1 cellular context compared by ENCODE assay signal in genomic region chr14:89386214-89386886, GRCh38.
TF ChIP-seq lines count a peak whose summit lies in the region.

No MANE protein-coding gene starts in this region.

TF ChIP-seq in HepG2, 621 proteins besides CTCF, POLR2A, EP300 and RAD21 (continued from another document and continues in another):
- TF ChIP-seq ZNF83 (CRISPR knock-in tag; IDR thresholded peaks at IDR 0.05; ENCODE audit: borderline replicate concordance) (no peak), TFE3 (CRISPR knock-in tag; IDR thresholded peaks at IDR 0.05) (no peak), NCOR1 (IDR thresholded peaks at IDR 0.05; ENCODE audit: borderline replicate concordance, low read length) (no peak), PBX2 (CRISPR knock-in tag; IDR thresholded peaks at IDR 0.05) (no peak), ZNF326 (CRISPR knock-in tag; IDR thresholded peaks at IDR 0.05; ENCODE audit: borderline replicate concordance) (no peak), ZFYVE20 (CRISPR knock-in tag; IDR thresholded peaks at IDR 0.05; ENCODE audit: borderline replicate concordance, low read depth) (no peak), ZFP90 (CRISPR knock-in tag; IDR thresholded peaks at IDR 0.05; ENCODE audit: borderline replicate concordance) (no peak), PAWR (CRISPR knock-in tag; IDR thresholded peaks at IDR 0.05; ENCODE audit: borderline replicate concordance) (no peak), ZNF33A (CRISPR knock-in tag; IDR thresholded peaks at IDR 0.05; ENCODE audit: borderline replicate concordance) (no peak), ZZZ3 (CRISPR knock-in tag; IDR thresholded peaks at IDR 0.05; ENCODE audit: borderline replicate concordance) (no peak), KDM2A (CRISPR knock-in tag; IDR thresholded peaks at IDR 0.05; ENCODE audit: borderline replicate concordance, low read depth) (no peak), FOXC1 (CRISPR knock-in tag; IDR thresholded peaks at IDR 0.05; ENCODE audit: borderline replicate concordance) (no peak), ZIK1 (CRISPR knock-in tag; IDR thresholded peaks at IDR 0.05; ENCODE audit: borderline replicate concordance, low read depth) (no peak), KLF16 (CRISPR knock-in tag; IDR thresholded peaks at IDR 0.05) (no peak), MED1 (CRISPR knock-in tag; IDR thresholded peaks at IDR 0.05) (no peak), ZNF260 (CRISPR knock-in tag; IDR thresholded peaks at IDR 0.05; ENCODE audit: borderline replicate concordance, low read depth) (no peak), SAP130 (CRISPR knock-in tag; IDR thresholded peaks at IDR 0.05; ENCODE audit: low read depth) (peak; percentile 38; the same call in 1 of the 2 replicates), ZNF746 (CRISPR knock-in tag; IDR thresholded peaks at IDR 0.05) (no peak), SMARCC2 (IDR thresholded peaks at IDR 0.05) (no peak), ZNF687 (CRISPR knock-in tag; IDR thresholded peaks at IDR 0.05) (peak; percentile 58), ZNF3 (CRISPR knock-in tag; IDR thresholded peaks at IDR 0.05) (no peak)
- TF ChIP-seq, protein P1, sequence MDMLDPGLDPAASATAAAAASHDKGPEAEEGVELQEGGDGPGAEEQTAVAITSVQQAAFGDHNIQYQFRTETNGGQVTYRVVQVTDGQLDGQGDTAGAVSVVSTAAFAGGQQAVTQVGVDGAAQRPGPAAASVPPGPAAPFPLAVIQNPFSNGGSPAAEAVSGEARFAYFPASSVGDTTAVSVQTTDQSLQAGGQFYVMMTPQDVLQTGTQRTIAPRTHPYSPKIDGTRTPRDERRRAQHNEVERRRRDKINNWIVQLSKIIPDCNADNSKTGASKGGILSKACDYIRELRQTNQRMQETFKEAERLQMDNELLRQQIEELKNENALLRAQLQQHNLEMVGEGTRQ (IDR thresholded peaks at IDR 0.05; ENCODE audit: low read depth, low read length): no peak
- TF ChIP-seq, protein P1 (CRISPR knock-in tag; IDR thresholded peaks at IDR 0.05; ENCODE audit: borderline replicate concordance): no peak
- TF ChIP-seq, protein P2, sequence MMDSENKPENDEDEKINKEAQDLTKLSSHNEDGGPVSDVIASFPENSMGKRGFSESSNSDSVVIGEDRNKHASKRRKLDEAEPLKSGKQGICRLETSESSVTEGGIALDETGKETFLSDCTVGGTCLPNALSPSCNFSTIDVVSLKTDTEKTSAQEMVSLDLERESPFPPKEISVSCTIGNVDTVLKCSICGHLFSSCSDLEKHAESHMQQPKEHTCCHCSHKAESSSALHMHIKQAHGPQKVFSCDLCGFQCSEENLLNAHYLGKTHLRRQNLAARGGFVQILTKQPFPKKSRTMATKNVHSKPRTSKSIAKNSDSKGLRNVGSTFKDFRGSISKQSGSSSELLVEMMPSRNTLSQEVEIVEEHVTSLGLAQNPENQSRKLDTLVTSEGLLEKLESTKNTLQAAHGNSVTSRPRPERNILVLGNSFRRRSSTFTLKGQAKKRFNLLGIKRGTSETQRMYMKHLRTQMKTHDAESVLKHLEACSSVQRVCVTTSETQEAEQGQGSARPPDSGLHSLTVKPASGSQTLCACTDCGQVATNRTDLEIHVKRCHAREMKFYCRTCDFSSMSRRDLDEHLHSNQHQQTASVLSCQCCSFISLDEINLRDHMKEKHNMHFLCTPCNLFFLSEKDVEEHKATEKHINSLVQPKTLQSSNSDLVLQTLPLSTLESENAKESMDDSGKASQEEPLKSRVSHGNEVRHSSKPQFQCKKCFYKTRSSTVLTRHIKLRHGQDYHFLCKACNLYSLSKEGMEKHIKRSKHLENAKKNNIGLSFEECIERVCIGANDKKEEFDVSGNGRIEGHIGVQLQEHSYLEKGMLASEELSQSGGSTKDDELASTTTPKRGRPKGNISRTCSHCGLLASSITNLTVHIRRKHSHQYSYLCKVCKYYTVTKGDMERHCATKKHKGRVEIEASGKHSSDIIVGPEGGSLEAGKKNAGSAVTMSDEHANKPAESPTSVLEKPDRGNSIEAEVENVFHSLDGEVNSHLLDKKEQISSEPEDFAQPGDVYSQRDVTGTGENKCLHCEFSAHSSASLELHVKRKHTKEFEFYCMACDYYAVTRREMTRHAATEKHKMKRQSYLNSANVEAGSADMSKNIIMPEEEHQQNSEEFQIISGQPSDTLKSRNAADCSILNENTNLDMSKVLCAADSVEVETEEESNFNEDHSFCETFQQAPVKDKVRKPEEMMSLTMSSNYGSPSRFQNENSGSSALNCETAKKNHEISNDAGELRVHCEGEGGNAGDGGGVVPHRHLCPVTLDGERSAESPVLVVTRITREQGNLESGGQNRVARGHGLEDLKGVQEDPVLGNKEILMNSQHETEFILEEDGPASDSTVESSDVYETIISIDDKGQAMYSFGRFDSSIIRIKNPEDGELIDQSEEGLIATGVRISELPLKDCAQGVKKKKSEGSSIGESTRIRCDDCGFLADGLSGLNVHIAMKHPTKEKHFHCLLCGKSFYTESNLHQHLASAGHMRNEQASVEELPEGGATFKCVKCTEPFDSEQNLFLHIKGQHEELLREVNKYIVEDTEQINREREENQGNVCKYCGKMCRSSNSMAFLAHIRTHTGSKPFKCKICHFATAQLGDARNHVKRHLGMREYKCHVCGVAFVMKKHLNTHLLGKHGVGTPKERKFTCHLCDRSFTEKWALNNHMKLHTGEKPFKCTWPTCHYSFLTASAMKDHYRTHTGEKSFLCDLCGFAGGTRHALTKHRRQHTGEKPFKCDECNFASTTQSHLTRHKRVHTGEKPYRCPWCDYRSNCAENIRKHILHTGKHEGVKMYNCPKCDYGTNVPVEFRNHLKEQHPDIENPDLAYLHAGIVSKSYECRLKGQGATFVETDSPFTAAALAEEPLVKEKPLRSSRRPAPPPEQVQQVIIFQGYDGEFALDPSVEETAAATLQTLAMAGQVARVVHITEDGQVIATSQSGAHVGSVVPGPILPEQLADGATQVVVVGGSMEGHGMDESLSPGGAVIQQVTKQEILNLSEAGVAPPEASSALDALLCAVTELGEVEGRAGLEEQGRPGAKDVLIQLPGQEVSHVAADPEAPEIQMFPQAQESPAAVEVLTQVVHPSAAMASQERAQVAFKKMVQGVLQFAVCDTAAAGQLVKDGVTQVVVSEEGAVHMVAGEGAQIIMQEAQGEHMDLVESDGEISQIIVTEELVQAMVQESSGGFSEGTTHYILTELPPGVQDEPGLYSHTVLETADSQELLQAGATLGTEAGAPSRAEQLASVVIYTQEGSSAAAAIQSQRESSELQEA (CRISPR knock-in tag; IDR thresholded peaks at IDR 0.05; ENCODE audit: not compliant biosample characterization): no peak
- TF ChIP-seq, protein P3, sequence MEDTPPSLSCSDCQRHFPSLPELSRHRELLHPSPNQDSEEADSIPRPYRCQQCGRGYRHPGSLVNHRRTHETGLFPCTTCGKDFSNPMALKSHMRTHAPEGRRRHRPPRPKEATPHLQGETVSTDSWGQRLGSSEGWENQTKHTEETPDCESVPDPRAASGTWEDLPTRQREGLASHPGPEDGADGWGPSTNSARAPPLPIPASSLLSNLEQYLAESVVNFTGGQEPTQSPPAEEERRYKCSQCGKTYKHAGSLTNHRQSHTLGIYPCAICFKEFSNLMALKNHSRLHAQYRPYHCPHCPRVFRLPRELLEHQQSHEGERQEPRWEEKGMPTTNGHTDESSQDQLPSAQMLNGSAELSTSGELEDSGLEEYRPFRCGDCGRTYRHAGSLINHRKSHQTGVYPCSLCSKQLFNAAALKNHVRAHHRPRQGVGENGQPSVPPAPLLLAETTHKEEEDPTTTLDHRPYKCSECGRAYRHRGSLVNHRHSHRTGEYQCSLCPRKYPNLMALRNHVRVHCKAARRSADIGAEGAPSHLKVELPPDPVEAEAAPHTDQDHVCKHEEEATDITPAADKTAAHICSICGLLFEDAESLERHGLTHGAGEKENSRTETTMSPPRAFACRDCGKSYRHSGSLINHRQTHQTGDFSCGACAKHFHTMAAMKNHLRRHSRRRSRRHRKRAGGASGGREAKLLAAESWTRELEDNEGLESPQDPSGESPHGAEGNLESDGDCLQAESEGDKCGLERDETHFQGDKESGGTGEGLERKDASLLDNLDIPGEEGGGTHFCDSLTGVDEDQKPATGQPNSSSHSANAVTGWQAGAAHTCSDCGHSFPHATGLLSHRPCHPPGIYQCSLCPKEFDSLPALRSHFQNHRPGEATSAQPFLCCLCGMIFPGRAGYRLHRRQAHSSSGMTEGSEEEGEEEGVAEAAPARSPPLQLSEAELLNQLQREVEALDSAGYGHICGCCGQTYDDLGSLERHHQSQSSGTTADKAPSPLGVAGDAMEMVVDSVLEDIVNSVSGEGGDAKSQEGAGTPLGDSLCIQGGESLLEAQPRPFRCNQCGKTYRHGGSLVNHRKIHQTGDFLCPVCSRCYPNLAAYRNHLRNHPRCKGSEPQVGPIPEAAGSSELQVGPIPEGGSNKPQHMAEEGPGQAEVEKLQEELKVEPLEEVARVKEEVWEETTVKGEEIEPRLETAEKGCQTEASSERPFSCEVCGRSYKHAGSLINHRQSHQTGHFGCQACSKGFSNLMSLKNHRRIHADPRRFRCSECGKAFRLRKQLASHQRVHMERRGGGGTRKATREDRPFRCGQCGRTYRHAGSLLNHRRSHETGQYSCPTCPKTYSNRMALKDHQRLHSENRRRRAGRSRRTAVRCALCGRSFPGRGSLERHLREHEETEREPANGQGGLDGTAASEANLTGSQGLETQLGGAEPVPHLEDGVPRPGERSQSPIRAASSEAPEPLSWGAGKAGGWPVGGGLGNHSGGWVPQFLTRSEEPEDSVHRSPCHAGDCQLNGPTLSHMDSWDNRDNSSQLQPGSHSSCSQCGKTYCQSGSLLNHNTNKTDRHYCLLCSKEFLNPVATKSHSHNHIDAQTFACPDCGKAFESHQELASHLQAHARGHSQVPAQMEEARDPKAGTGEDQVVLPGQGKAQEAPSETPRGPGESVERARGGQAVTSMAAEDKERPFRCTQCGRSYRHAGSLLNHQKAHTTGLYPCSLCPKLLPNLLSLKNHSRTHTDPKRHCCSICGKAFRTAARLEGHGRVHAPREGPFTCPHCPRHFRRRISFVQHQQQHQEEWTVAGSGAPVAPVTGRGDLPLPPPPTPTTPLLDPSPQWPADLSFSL (CRISPR knock-in tag; IDR thresholded peaks at IDR 0.05): no peak
